Comparison of ENCODE assay signal across 33 cellular contexts in the genomic region with DNA sequence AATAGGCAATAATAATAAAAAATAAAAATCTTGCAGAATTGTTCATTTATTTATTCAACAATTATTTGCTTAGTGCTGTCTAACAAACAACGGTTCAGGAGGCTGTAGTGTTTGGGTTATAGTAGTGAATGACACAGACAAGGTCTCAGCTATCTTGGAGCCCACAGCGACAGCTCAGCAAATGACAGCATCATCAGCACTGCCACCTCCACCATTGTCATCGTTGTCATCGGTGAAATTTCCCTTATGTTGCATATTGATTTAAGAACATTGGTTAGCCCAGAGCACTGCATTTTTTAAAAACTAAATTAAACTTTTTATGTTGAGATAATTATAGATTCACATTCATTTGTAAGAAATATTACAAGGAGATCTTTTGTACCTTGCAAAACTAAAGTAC.
"Had no signal": no experiment of that assay in that cellular context is flagged by ENCODE, and none has a peak within 500 bp of the region (broad histone marks: within the 10 kb centered on the region; RNA-seq: fewer than 3 reads in every experiment).

No MANE protein-coding gene starts in this region.

- DNase-seq: activated B cell treated with CpG ODN at 0.5 μM for 24 hours; activated CD4-positive, alpha-beta memory T cell treated with anti-CD3 and anti-CD28 coated beads for 36 hours; activated CD4-positive, alpha-beta T cell treated with anti-CD3 and anti-CD28 coated beads for 36 hours; activated CD4-positive, alpha-beta T cell treated with anti-CD3 and anti-CD28 coated beads, Interleukin-2, amount 10 ng/mL, durations not matched to agents 24 days and 14 days; activated CD4-positive, CD25-positive, alpha-beta regulatory T cell treated with anti-CD3 and anti-CD28 coated beads, Interleukin-2, amount 50 U/mL, for 72 hours; activated CD8-positive, alpha-beta memory T cell treated with anti-CD3 and anti-CD28 coated beads, Interleukin-2, amount 10 ng/mL, durations not matched to agents 7 days and 5 days; activated CD8-positive, alpha-beta memory T cell treated with anti-CD3 and anti-CD28 coated beads, Interleukin-2, amount 50 U/mL, for 4 hours; activated CD8-positive, alpha-beta T cell treated with anti-CD3 and anti-CD28 coated beads, Interleukin-2, amount 10 ng/mL, durations not matched to agents 7 days and 5 days; activated effector memory CD4-positive, alpha-beta T cell treated with anti-CD3 and anti-CD28 coated beads, Interleukin-2, amount 50 U/mL, for 16 hours; activated naive CD4-positive, alpha-beta T cell treated with anti-CD3 and anti-CD28 coated beads for 36 hours; activated naive CD8-positive, alpha-beta T cell treated with anti-CD3 and anti-CD28 coated beads for 36 hours; activated naive CD8-positive, alpha-beta T cell treated with anti-CD3 and anti-CD28 coated beads, Interleukin-2, amount 50 U/mL, for 24 hours; activated T-cell treated with anti-CD3 and anti-CD28 coated beads, Interleukin-2, amount 50 U/mL, for 1 hour; activated T-cell treated with anti-CD3 and anti-CD28 coated beads, Interleukin-2, amount 50 U/mL, for 48 hours; adrenal gland; amygdala; aorta; body of pancreas; cortex of kidney; dermis blood vessel endothelial cell; effector CD4-positive, alpha-beta T cell; effector memory CD8-positive, alpha-beta T cell; esophagus squamous epithelium; foreskin melanocyte; T-helper 1 cell; T-helper 17 cell; T1000; WERI-Rb-1 had no signal

- H3K27ac Mint-ChIP-seq: activated B cell treated with CpG ODN at 0.5 μM for 24 hours; activated CD4-positive, alpha-beta memory T cell treated with anti-CD3 and anti-CD28 coated beads for 36 hours; activated CD4-positive, alpha-beta T cell treated with anti-CD3 and anti-CD28 coated beads for 36 hours; activated CD4-positive, alpha-beta T cell treated with anti-CD3 and anti-CD28 coated beads, Interleukin-2, amount 10 ng/mL, durations not matched to agents 24 days and 14 days; activated CD8-positive, alpha-beta memory T cell treated with anti-CD3 and anti-CD28 coated beads, Interleukin-2, amount 10 ng/mL, durations not matched to agents 7 days and 5 days; activated CD8-positive, alpha-beta T cell treated with anti-CD3 and anti-CD28 coated beads, Interleukin-2, amount 10 ng/mL, durations not matched to agents 7 days and 5 days; activated naive CD4-positive, alpha-beta T cell treated with anti-CD3 and anti-CD28 coated beads for 36 hours; activated naive CD4-positive, alpha-beta T cell treated with anti-CD3 and anti-CD28 coated beads, Interleukin-2, amount 50 U/mL, for 24 hours; activated naive CD8-positive, alpha-beta T cell treated with anti-CD3 and anti-CD28 coated beads for 36 hours; activated naive CD8-positive, alpha-beta T cell treated with anti-CD3 and anti-CD28 coated beads, Interleukin-2, amount 50 U/mL, for 24 hours; activated T-helper 1 cell treated with anti-CD3 and anti-CD28 coated beads, Interleukin-12 subunit alpha, Interleukin-12 subunit beta, Interleukin-2, Interleukin-4 antibody, amounts not matched to agents 30 ng/mL and 10 ng/mL and 1 ng/mL, durations not matched to agents 14 hours and 24 hours and 36 hours; activated T-helper 2 cell treated with anti-CD3 and anti-CD28 coated beads, Interferon-gamma antibody, Interleukin-2, Interleukin-4, amounts not matched to agents 10 μg/mL and 5 μg/mL and 100 μg/mL, durations not matched to agents 14 hours and 24 hours and 36 hours; effector memory CD8-positive, alpha-beta T cell; T-helper 17 cell; T-helper 2 cell treated with Interferon-gamma antibody and Interleukin-4, amounts not matched to agents 5 μg/mL and 100 μg/mL, for 36 hours had no signal

- H3K4me1 Mint-ChIP-seq: activated B cell treated with CpG ODN at 0.5 μM for 24 hours; activated CD4-positive, alpha-beta T cell treated with anti-CD3 and anti-CD28 coated beads for 36 hours; activated CD4-positive, alpha-beta T cell treated with anti-CD3 and anti-CD28 coated beads, Interleukin-2, amount 10 ng/mL, durations not matched to agents 24 days and 14 days; activated CD8-positive, alpha-beta memory T cell treated with anti-CD3 and anti-CD28 coated beads, Interleukin-2, amount 10 ng/mL, durations not matched to agents 7 days and 5 days; activated naive CD4-positive, alpha-beta T cell treated with anti-CD3 and anti-CD28 coated beads, Interleukin-2, amount 50 U/mL, for 24 hours; activated naive CD8-positive, alpha-beta T cell treated with anti-CD3 and anti-CD28 coated beads for 36 hours; activated naive CD8-positive, alpha-beta T cell treated with anti-CD3 and anti-CD28 coated beads, Interleukin-2, amount 50 U/mL, for 24 hours had no signal

- H3K4me3 ChIP-seq: adrenal gland, body of pancreas, esophagus squamous epithelium, gastroesophageal sphincter had no signal

- H3K36me3 ChIP-seq: adrenal gland, esophagus squamous epithelium, gastroesophageal sphincter, WERI-Rb-1 had no signal

- H3K27me3 Mint-ChIP-seq: activated B cell treated with CpG ODN at 0.5 μM for 24 hours; activated CD4-positive, alpha-beta memory T cell treated with anti-CD3 and anti-CD28 coated beads for 36 hours; activated CD4-positive, alpha-beta T cell treated with anti-CD3 and anti-CD28 coated beads for 36 hours; effector memory CD8-positive, alpha-beta T cell; T-helper 17 cell had no signal

- H3K4me3 Mint-ChIP-seq: activated B cell treated with CpG ODN at 0.5 μM for 24 hours; activated CD4-positive, alpha-beta memory T cell treated with anti-CD3 and anti-CD28 coated beads for 36 hours; activated CD4-positive, alpha-beta T cell treated with anti-CD3 and anti-CD28 coated beads for 36 hours; activated CD4-positive, alpha-beta T cell treated with anti-CD3 and anti-CD28 coated beads, Interleukin-2, amount 10 ng/mL, durations not matched to agents 24 days and 14 days; activated CD8-positive, alpha-beta memory T cell treated with anti-CD3 and anti-CD28 coated beads, Interleukin-2, amount 10 ng/mL, durations not matched to agents 7 days and 5 days; activated CD8-positive, alpha-beta T cell treated with anti-CD3 and anti-CD28 coated beads, Interleukin-2, amount 10 ng/mL, durations not matched to agents 7 days and 5 days; activated naive CD4-positive, alpha-beta T cell treated with anti-CD3 and anti-CD28 coated beads for 36 hours; activated naive CD4-positive, alpha-beta T cell treated with anti-CD3 and anti-CD28 coated beads, Interleukin-2, amount 50 U/mL, for 24 hours; activated naive CD8-positive, alpha-beta T cell treated with anti-CD3 and anti-CD28 coated beads for 36 hours; activated naive CD8-positive, alpha-beta T cell treated with anti-CD3 and anti-CD28 coated beads, Interleukin-2, amount 50 U/mL, for 24 hours; activated T-helper 1 cell treated with anti-CD3 and anti-CD28 coated beads, Interleukin-12 subunit alpha, Interleukin-12 subunit beta, Interleukin-2, Interleukin-4 antibody, amounts not matched to agents 30 ng/mL and 10 ng/mL and 1 ng/mL, durations not matched to agents 14 hours and 24 hours and 36 hours; effector memory CD8-positive, alpha-beta T cell; T-helper 17 cell; T-helper 2 cell treated with Interferon-gamma antibody and Interleukin-4, amounts not matched to agents 5 μg/mL and 100 μg/mL, for 36 hours had no signal

- H3K27ac ChIP-seq: adrenal gland, body of pancreas, gastroesophageal sphincter, WERI-Rb-1 had no signal

- H3K9me3 ChIP-seq: adrenal gland, body of pancreas, esophagus squamous epithelium, gastroesophageal sphincter had no signal

- H3K27me3 ChIP-seq: adrenal gland, body of pancreas, esophagus squamous epithelium, gastroesophageal sphincter had no signal

- H3K36me3 Mint-ChIP-seq: activated CD4-positive, alpha-beta memory T cell treated with anti-CD3 and anti-CD28 coated beads for 36 hours; activated CD8-positive, alpha-beta memory T cell treated with anti-CD3 and anti-CD28 coated beads, Interleukin-2, amount 10 ng/mL, durations not matched to agents 7 days and 5 days; activated naive CD4-positive, alpha-beta T cell treated with anti-CD3 and anti-CD28 coated beads, Interleukin-2, amount 50 U/mL, for 24 hours; activated naive CD8-positive, alpha-beta T cell treated with anti-CD3 and anti-CD28 coated beads for 36 hours had no signal

- H3K9me3 Mint-ChIP-seq: activated B cell treated with CpG ODN at 0.5 μM for 24 hours; activated CD4-positive, alpha-beta memory T cell treated with anti-CD3 and anti-CD28 coated beads for 36 hours; activated CD4-positive, alpha-beta T cell treated with anti-CD3 and anti-CD28 coated beads, Interleukin-2, amount 10 ng/mL, durations not matched to agents 24 days and 14 days; activated naive CD4-positive, alpha-beta T cell treated with anti-CD3 and anti-CD28 coated beads for 36 hours; activated naive CD4-positive, alpha-beta T cell treated with anti-CD3 and anti-CD28 coated beads, Interleukin-2, amount 50 U/mL, for 24 hours; activated naive CD8-positive, alpha-beta T cell treated with anti-CD3 and anti-CD28 coated beads for 36 hours; activated naive CD8-positive, alpha-beta T cell treated with anti-CD3 and anti-CD28 coated beads, Interleukin-2, amount 50 U/mL, for 24 hours; activated T-helper 1 cell treated with anti-CD3 and anti-CD28 coated beads, Interleukin-12 subunit alpha, Interleukin-12 subunit beta, Interleukin-2, Interleukin-4 antibody, amounts not matched to agents 30 ng/mL and 10 ng/mL and 1 ng/mL, durations not matched to agents 14 hours and 24 hours and 36 hours; activated T-helper 2 cell treated with anti-CD3 and anti-CD28 coated beads, Interferon-gamma antibody, Interleukin-2, Interleukin-4, amounts not matched to agents 10 μg/mL and 5 μg/mL and 100 μg/mL, durations not matched to agents 14 hours and 24 hours and 36 hours; effector memory CD8-positive, alpha-beta T cell; T-helper 2 cell treated with Interferon-gamma antibody and Interleukin-4, amounts not matched to agents 5 μg/mL and 100 μg/mL, for 36 hours had no signal

- ATAC-seq: activated CD4-positive, alpha-beta T cell treated with anti-CD3 and anti-CD28 coated beads for 36 hours; activated CD8-positive, alpha-beta memory T cell treated with anti-CD3 and anti-CD28 coated beads, Interleukin-2, amount 10 ng/mL, durations not matched to agents 7 days and 5 days; activated CD8-positive, alpha-beta T cell treated with anti-CD3 and anti-CD28 coated beads, Interleukin-2, amount 10 ng/mL, durations not matched to agents 7 days and 5 days; activated naive CD8-positive, alpha-beta T cell treated with anti-CD3 and anti-CD28 coated beads, Interleukin-2, amount 50 U/mL, for 24 hours; body of pancreas; effector memory CD8-positive, alpha-beta T cell; gastroesophageal sphincter; T-helper 17 cell had no signal

- H3K4me1 ChIP-seq: adrenal gland, body of pancreas, gastroesophageal sphincter had no signal
